Comparison of ENCODE assay signal across 1 cellular context in genomic region chr21:26800455-26801454, GRCh38.
TF ChIP-seq lines count a peak whose summit lies in the region.

No MANE protein-coding gene starts in this region.

TF ChIP-seq in SK-N-SH treated with all-trans-retinoic acid at 6 μM for 48 hours, 23 proteins besides CTCF, POLR2A, EP300 and RAD21 (continued from another document):
- TF ChIP-seq, protein P1, sequence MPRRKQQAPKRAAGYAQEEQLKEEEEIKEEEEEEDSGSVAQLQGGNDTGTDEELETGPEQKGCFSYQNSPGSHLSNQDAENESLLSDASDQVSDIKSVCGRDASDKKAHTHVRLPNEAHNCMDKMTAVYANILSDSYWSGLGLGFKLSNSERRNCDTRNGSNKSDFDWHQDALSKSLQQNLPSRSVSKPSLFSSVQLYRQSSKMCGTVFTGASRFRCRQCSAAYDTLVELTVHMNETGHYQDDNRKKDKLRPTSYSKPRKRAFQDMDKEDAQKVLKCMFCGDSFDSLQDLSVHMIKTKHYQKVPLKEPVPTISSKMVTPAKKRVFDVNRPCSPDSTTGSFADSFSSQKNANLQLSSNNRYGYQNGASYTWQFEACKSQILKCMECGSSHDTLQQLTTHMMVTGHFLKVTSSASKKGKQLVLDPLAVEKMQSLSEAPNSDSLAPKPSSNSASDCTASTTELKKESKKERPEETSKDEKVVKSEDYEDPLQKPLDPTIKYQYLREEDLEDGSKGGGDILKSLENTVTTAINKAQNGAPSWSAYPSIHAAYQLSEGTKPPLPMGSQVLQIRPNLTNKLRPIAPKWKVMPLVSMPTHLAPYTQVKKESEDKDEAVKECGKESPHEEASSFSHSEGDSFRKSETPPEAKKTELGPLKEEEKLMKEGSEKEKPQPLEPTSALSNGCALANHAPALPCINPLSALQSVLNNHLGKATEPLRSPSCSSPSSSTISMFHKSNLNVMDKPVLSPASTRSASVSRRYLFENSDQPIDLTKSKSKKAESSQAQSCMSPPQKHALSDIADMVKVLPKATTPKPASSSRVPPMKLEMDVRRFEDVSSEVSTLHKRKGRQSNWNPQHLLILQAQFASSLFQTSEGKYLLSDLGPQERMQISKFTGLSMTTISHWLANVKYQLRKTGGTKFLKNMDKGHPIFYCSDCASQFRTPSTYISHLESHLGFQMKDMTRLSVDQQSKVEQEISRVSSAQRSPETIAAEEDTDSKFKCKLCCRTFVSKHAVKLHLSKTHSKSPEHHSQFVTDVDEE (CRISPR knock-in tag; IDR thresholded peaks at IDR 0.05): no peak
- TF ChIP-seq ZFP30 (CRISPR knock-in tag; IDR thresholded peaks at IDR 0.05): no peak
- no peak for TF ChIP-seq ZFP3 (CRISPR knock-in tag; IDR thresholded peaks at IDR 0.05)
- TF ChIP-seq, protein P2, sequence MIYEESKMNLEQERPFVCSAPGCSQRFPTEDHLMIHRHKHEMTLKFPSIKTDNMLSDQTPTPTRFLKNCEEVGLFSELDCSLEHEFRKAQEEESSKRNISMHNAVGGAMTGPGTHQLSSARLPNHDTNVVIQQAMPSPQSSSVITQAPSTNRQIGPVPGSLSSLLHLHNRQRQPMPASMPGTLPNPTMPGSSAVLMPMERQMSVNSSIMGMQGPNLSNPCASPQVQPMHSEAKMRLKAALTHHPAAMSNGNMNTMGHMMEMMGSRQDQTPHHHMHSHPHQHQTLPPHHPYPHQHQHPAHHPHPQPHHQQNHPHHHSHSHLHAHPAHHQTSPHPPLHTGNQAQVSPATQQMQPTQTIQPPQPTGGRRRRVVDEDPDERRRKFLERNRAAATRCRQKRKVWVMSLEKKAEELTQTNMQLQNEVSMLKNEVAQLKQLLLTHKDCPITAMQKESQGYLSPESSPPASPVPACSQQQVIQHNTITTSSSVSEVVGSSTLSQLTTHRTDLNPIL (CRISPR knock-in tag; IDR thresholded peaks at IDR 0.05; ENCODE audit: low read depth): no peak
- no peak for TF ChIP-seq TCF4 (CRISPR knock-in tag; IDR thresholded peaks at IDR 0.05; ENCODE audit: borderline replicate concordance)
- no peak for TF ChIP-seq ZC3H10 (CRISPR knock-in tag; IDR thresholded peaks at IDR 0.05)
- no peak for TF ChIP-seq TOX (CRISPR knock-in tag; IDR thresholded peaks at IDR 0.05; ENCODE audit: borderline replicate concordance)
- TF ChIP-seq PATZ1 (CRISPR knock-in tag; IDR thresholded peaks at IDR 0.05; ENCODE audit: borderline replicate concordance): no peak
